Comparison of ENCODE assay signal across 15 cellular contexts in genomic region chr2:3298201-3298600, GRCh38.
A peak's percentile ranks its signal among the peaks of the same experiment; 100 is the strongest.
DNase-seq lines count a peak whose midpoint lies in the region; ATAC-seq and TF ChIP-seq lines count a peak whose summit lies in the region.
"Had no signal": no experiment of that assay in that cellular context is flagged by ENCODE, and none has a peak within 500 bp of the region (broad histone marks: within the 10 kb centered on the region; RNA-seq: fewer than 3 reads in every experiment).

No MANE protein-coding gene starts in this region.

- H3K4me2 ChIP-seq in mesendoderm (ENCODE audit: low read length) = no peak overlapping the region
- H3K4me2 ChIP-seq: GM23338 had no signal

- H3K9ac ChIP-seq in mesendoderm (ENCODE audit: low read length) = no peak overlapping the region

- DNase-seq in NCI-H510A treated with DMSO at 0.1 percent for 48 hours (lab: John Stamatoyannopoulos, UW) = peak; percentile 10
- no peak for DNase-seq in NCI-H510A (lab: John Stamatoyannopoulos, UW)
- peak; percentile 20 for DNase-seq in fibroblast of villous mesenchyme (ENCODE audit: low read depth)
- DNase-seq in mesendoderm = no peak
- peak; percentile 18 for DNase-seq in posterior vena cava (ENCODE audit: low spot score)
- no peak for DNase-seq in NCI-H226
- no peak for DNase-seq in NCI-H2227 (lab: John Stamatoyannopoulos, UW; ENCODE audit: unreplicated experiment)
- DNase-seq: ACHN; CD4-positive, alpha-beta memory T cell; DMS79 treated with DMSO at 0.1 percent for 48 hours; EL; H7 had no signal

- ATAC-seq in GM21447 (IDR thresholded peaks at IDR 0.05; ENCODE audit: unreplicated experiment) = no peak
- ATAC-seq: GM23338 had no signal

- H2AK5ac ChIP-seq in mesendoderm (ENCODE audit: low read length) = no peak overlapping the region

- no peaks in the 10 kb centered on the region for H3K79me1 ChIP-seq in mesendoderm (ENCODE audit: low read length)

- H3K79me2 ChIP-seq in mesendoderm (ENCODE audit: control insufficient read depth, insufficient read depth, low read length) = no peaks in the 10 kb centered on the region

- no peaks in the 10 kb centered on the region for H3K36me3 ChIP-seq in mesendoderm (ENCODE audit: control insufficient read depth, insufficient read depth, low read length)

- intact Hi-C loops in posterior vena cava (cut with DNase I) = no loop called here

- no peak overlapping the region for H4K5ac ChIP-seq in mesendoderm (ENCODE audit: low read length)

- no peak overlapping the region for H2BK5ac ChIP-seq in mesendoderm (ENCODE audit: low read length)

- no CpG with 5 or more reads among the region's 7 CpGs for WGBS in mesendoderm (ENCODE audit: extremely low coverage, insufficient coverage, low lambda C conversion rate)

- TF ChIP-seq CTCF in fibroblast of villous mesenchyme (IDR thresholded peaks at IDR 0.05; ENCODE audit: insufficient read depth, low read depth, low read length) = no peak

- no peak overlapping the region for H3K18ac ChIP-seq in mesendoderm (ENCODE audit: low read length)

- H3K27me3 ChIP-seq in mesendoderm (ENCODE audit: insufficient read depth, low read length, poor library complexity) = no peaks in the 10 kb centered on the region

- no peak overlapping the region for H3K27ac ChIP-seq in mesendoderm (ENCODE audit: low read depth, low read length)
- H3K27ac ChIP-seq: C4-2B had no signal

- no peak overlapping the region for H2BK120ac ChIP-seq in mesendoderm (ENCODE audit: low read depth, low read length)

- peak overlapping the region; percentile 66 for H3K23ac ChIP-seq in mesendoderm (ENCODE audit: low read length)

- H3K4me1 ChIP-seq in mesendoderm (ENCODE audit: control insufficient read depth, low read depth, low read length) = peaks cover 3% of the 10 kb centered on the region

- no peak overlapping the region for H4K8ac ChIP-seq in mesendoderm (ENCODE audit: low read depth, low read length)

- H3K4me3 ChIP-seq in fibroblast of villous mesenchyme (ENCODE audit: low read depth, low read length) = no peak overlapping the region
- no peak overlapping the region for H3K4me3 ChIP-seq in mesendoderm (ENCODE audit: low read length)
- H3K4me3 ChIP-seq: GM23338 had no signal

- H3K4ac ChIP-seq in mesendoderm (ENCODE audit: low read depth, low read length) = no peak overlapping the region

- no peak overlapping the region for H3K56ac ChIP-seq in mesendoderm (ENCODE audit: low read length)

- no peak overlapping the region for H2BK15ac ChIP-seq in mesendoderm (replicated peaks; ENCODE audit: low read depth)

Comparison
In these comparisons a context has a peak if more than half of its experiments do, and no peak if none do; other contexts are left out.
1. DNase-seq: peak in NCI-H510A treated with DMSO at 0.1 percent for 48 hours (single experiment), fibroblast of villous mesenchyme (single experiment) and posterior vena cava (single experiment); none in NCI-H510A (single experiment), mesendoderm (single experiment), NCI-H226 (single experiment) and NCI-H2227 (single experiment).